Comparison of ENCODE assay signal across 23 cellular contexts in the genomic region with DNA sequence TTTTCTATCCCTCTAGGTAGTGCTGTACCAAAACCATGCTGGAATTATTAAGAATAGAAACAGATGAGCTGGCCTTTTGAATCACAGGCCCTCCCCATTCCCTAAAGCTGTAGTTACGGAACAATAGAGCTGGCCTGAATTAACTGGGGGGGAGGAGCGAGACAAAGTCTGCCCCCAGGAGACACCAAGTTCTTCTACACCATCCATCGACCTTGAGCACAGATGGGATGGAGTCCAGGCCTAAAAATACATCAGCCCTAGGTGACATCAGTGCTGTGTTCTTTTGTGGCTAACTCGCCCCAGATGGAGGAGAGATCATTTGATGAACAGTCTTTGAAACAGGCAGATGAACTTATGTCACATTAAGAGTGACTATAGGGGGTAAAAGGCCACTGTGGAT. TPM values are rescaled to one million over a fixed set of nuclear protein-coding genes. Genes with fewer than 3 reads are reported as not detected.
DNase-seq lines count a peak whose midpoint lies in the region; ATAC-seq and TF ChIP-seq lines count a peak whose summit lies in the region.
"Had no signal": no experiment of that assay in that cellular context is flagged by ENCODE, and none has a peak within 500 bp of the region (broad histone marks: within the 10 kb centered on the region; RNA-seq: fewer than 3 reads in every experiment).

No MANE protein-coding gene starts in this region.

- H3K4me1 ChIP-seq in left ventricle myocardium inferior: no peaks in the 10 kb centered on the region
- H3K4me1 ChIP-seq in left lung: no peaks in the 10 kb centered on the region
- H3K4me1 ChIP-seq: BE2C had no signal

- no peaks in the 10 kb centered on the region for H3K36me3 ChIP-seq in left ventricle myocardium inferior
- H3K36me3 ChIP-seq in left lung: no peaks in the 10 kb centered on the region
- H3K36me3 ChIP-seq: BE2C had no signal

- no peak for DNase-seq in left ventricle myocardium superior
- no peak for DNase-seq in left ventricle myocardium inferior
- DNase-seq in RPMI7951 (ENCODE audit: low read depth): peak; percentile 0
- peak; percentile 63 for DNase-seq in fibroblast of peridontal ligament (ENCODE audit: extremely low read depth)
- no peak for DNase-seq in left lung
- DNase-seq in activated gamma-delta T cell (lab: John Stamatoyannopoulos, UW): no peak
- no peak for DNase-seq in head of caudate nucleus
- DNase-seq: BE2C, DMS53, GF-D8, H7, Karpas-422, NCI-H1417, NCI-H1694 treated with DMSO at 0.1 percent for 48 hours, NCI-H510A, NCI-H748 treated with DMSO at 0.1 percent for 48 hours, PC-9, SIG-M5, SK-N-SH had no signal

- H3K27ac ChIP-seq in left ventricle myocardium inferior (replicated peaks): no peak overlapping the region
- no peak overlapping the region for H3K27ac ChIP-seq in left lung
- H3K27ac ChIP-seq: PC-9, RWPE1 had no signal

- peak; percentile 74 for ATAC-seq in left ventricle myocardium superior
- ATAC-seq in left lung: no peak
- ATAC-seq in GM19452 (IDR thresholded peaks at IDR 0.05; ENCODE audit: unreplicated experiment): no peak

- no peaks in the 10 kb centered on the region for H3K9me3 ChIP-seq in left ventricle myocardium inferior (replicated peaks)
- no peaks in the 10 kb centered on the region for H3K9me3 ChIP-seq in left lung
- H3K9me3 ChIP-seq: BE2C, SK-N-SH had no signal

- H3K27me3 ChIP-seq in left ventricle myocardium inferior (ENCODE audit: low read depth) (no peaks in the 10 kb centered on the region), left lung (peaks cover 0 to 9% of the 10 kb centered on the region in 2 donors)
- H3K27me3 ChIP-seq: BE2C had no signal

- TF ChIP-seq CTCF in left ventricle myocardium inferior (IDR thresholded peaks at IDR 0.05; ENCODE audit: borderline replicate concordance): no peak
- no peak for TF ChIP-seq CTCF in left lung (IDR thresholded peaks at IDR 0.05)

- intact Hi-C loops in left ventricle myocardium superior (cut with micrococcal nuclease) (no loop called here), left ventricle myocardium inferior (cut with micrococcal nuclease) (no loop called here), left lung (cut with DNase I) (no loop called here), head of caudate nucleus (cut with DNase I) (no loop called here)

- H3K4me3 ChIP-seq in left ventricle myocardium inferior (no peak overlapping the region), left lung (no peak overlapping the region)
- H3K4me3 ChIP-seq: PC-9 had no signal

RNA-seq across cellular contexts. Expression of gene LHFPL1, which starts 49.6 kb away (rescaled TPM):
- total RNA-seq in left ventricle myocardium superior (0.20 TPM), left ventricle myocardium inferior (not detected), left lung (under 1 TPM; 0.18 to 0.29 TPM)
- not detected in 2 replicates for total RNA-seq in RPMI7951 (2014; rRNA removed; shearing (Covaris generic))
- total RNA-seq: A172, MCF 10A, PC-9 had no signal

Comparison
In these comparisons a context has a peak if more than half of its experiments do, and no peak if none do; other contexts are left out.
1. DNase-seq: peak in RPMI7951 (single experiment) and fibroblast of peridontal ligament (single experiment); none in left ventricle myocardium superior (single experiment), left ventricle myocardium inferior (single experiment), left lung (0 of 2), activated gamma-delta T cell (single experiment) and head of caudate nucleus (0 of 42).